Comparison of ENCODE assay signal across 23 cellular contexts in genomic region chr14:65382586-65382985, GRCh38.
"Had no signal": no experiment of that assay in that cellular context is flagged by ENCODE, and none has a peak within 500 bp of the region (broad histone marks: within the 10 kb centered on the region; RNA-seq: fewer than 3 reads in every experiment).

No MANE protein-coding gene starts in this region.

- H3K27me3 ChIP-seq: colonic mucosa, gastroesophageal sphincter, heart left ventricle, left lung, neutrophil, tibial artery, upper lobe of right lung had no signal

- ATAC-seq: activated CD4-positive, alpha-beta T cell treated with anti-CD3 and anti-CD28 coated beads for 36 hours; gastroesophageal sphincter; heart left ventricle; left lung; sciatic nerve; stimulated activated naive CD8-positive, alpha-beta T cell treated with anti-CD3 and anti-CD28 coated beads, Interleukin-15, Interleukin-2, amounts not matched to agents 100 U/mL and 50 U/mL, for 24 hours; upper lobe of right lung had no signal

- H3K27ac ChIP-seq: colonic mucosa, gastroesophageal sphincter, heart left ventricle, left lung, neutrophil, skin epidermis, tibial artery, upper lobe of right lung had no signal

- DNase-seq: activated CD4-positive, alpha-beta T cell treated with anti-CD3 and anti-CD28 coated beads for 36 hours; activated CD4-positive, alpha-beta T cell treated with anti-CD3 and anti-CD28 coated beads, Interleukin-2, amount 50 U/mL, for 48 hours; activated CD4-positive, CD25-positive, alpha-beta regulatory T cell; activated CD8-positive, alpha-beta memory T cell treated with anti-CD3 and anti-CD28 coated beads for 24 hours; activated effector memory CD4-positive, alpha-beta T cell treated with anti-CD3 and anti-CD28 coated beads, Interleukin-2, amount 50 U/mL, for 16 hours; activated naive CD4-positive, alpha-beta T cell treated with anti-CD3 and anti-CD28 coated beads for 36 hours; colonic mucosa; effector memory CD4-positive, alpha-beta T cell; heart left ventricle; kidney glomerular epithelial cell; left lung; naive B cell; nephron progenitor cell; retina; stimulated activated CD4-positive, alpha-beta T cell treated with anti-CD3 and anti-CD28 coated beads, Interleukin-12 subunit alpha, Interleukin-12 subunit beta, amount 100 ng/mL, for 4 hours; stimulated activated CD4-positive, alpha-beta T cell treated with anti-CD3 and anti-CD28 coated beads, Interleukin-4, amount 100 ng/mL, for 1 hour; stimulated activated naive CD8-positive, alpha-beta T cell treated with anti-CD3 and anti-CD28 coated beads, Interleukin-15, Interleukin-2, amounts not matched to agents 100 U/mL and 50 U/mL, for 24 hours; tibial artery; upper lobe of right lung had no signal
